ENCODE assay signal across 1 cellular context in genomic region chr12:117101953-117102833, GRCh38.
TF ChIP-seq lines count a peak whose summit lies in the region.

No MANE protein-coding gene starts in this region.

TF ChIP-seq in H1, 55 proteins besides CTCF, POLR2A, EP300 and RAD21:
- TF ChIP-seq MAFK (IDR thresholded peaks at IDR 0.05; ENCODE audit: low read depth, low read length) (no peak), HDAC2 (IDR thresholded peaks at IDR 0.05; ENCODE audit: borderline replicate concordance in 1 of 2, low read depth in 2 of 2, low read length in 2 of 2) (no peak), SUZ12 (IDR thresholded peaks at IDR 0.05; ENCODE audit: low read length) (no peak), FOSL1 (IDR thresholded peaks at IDR 0.05; ENCODE audit: insufficient read depth, low read depth, low read length) (no peak), GABPA (IDR thresholded peaks at IDR 0.05; ENCODE audit: borderline replicate concordance, insufficient read depth, low read length) (no peak), TBP (IDR thresholded peaks at IDR 0.05; ENCODE audit: low read depth, low read length) (no peak), RFX5 (IDR thresholded peaks at IDR 0.05; ENCODE audit: borderline replicate concordance, low read depth, low read length) (no peak), BCL11A (IDR thresholded peaks at IDR 0.05; ENCODE audit: low read depth in 2 of 2, low read length in 2 of 2) (no peak), TCF12 (IDR thresholded peaks at IDR 0.05; ENCODE audit: low read depth, low read length) (no peak), JUND (IDR thresholded peaks at IDR 0.05; ENCODE audit: low read length) (no peak), NRF1 (IDR thresholded peaks at IDR 0.05; ENCODE audit: low read depth, low read length) (no peak), CREB1 (IDR thresholded peaks at IDR 0.05) (no peak), ATF3 (IDR thresholded peaks at IDR 0.05; ENCODE audit: insufficient read depth, low read depth, low read length) (no peak), BRCA1 (IDR thresholded peaks at IDR 0.05; ENCODE audit: low read depth, low read length) (no peak), USF2 (IDR thresholded peaks at IDR 0.05; ENCODE audit: low read length) (no peak)
